ENCODE assay signal across 9 cellular contexts in genomic region chr19:7923295-7924191, GRCh38.
DNase-seq lines count a peak whose midpoint lies in the region; ATAC-seq and TF ChIP-seq lines count a peak whose summit lies in the region.
"Had no signal": no experiment of that assay in that cellular context is flagged by ENCODE, and none has a peak within 500 bp of the region (broad histone marks: within the 10 kb centered on the region; RNA-seq: fewer than 3 reads in every experiment).

No MANE protein-coding gene starts in this region.

- H3K27me3 Mint-ChIP-seq in activated T-cell treated with anti-CD3 and anti-CD28 coated beads, Interleukin-2, amount 50 U/mL, for 24 hours = peaks cover 16% of the 10 kb centered on the region
- H3K27me3 Mint-ChIP-seq in memory B cell = peaks cover 4% of the 10 kb centered on the region

- no peaks in the 10 kb centered on the region for H3K9me3 ChIP-seq in tibial artery
- H3K9me3 ChIP-seq: heart right ventricle had no signal

- peak overlapping the region; percentile 44 for H3K27ac Mint-ChIP-seq in activated T-cell treated with anti-CD3 and anti-CD28 coated beads, Interleukin-2, amount 50 U/mL, for 24 hours
- no peak overlapping the region for H3K27ac Mint-ChIP-seq in memory B cell

- CTCF ChIA-PET in GM10248 (lab: Yijun Ruan, JAX) = interaction anchor here (0.8 to 2.8 kb wide), 8 partner anchors 17 to 355 kb away, joined by 3 to 8 read pairs (median 5); partner anchors contain the start of genes MAP2K7 and TIMM44

- peaks cover 29% of the 10 kb centered on the region for H3K36me3 Mint-ChIP-seq in activated T-cell treated with anti-CD3 and anti-CD28 coated beads, Interleukin-2, amount 50 U/mL, for 24 hours (ENCODE audit: low read depth)
- H3K36me3 Mint-ChIP-seq in memory B cell = peaks cover 9% of the 10 kb centered on the region

- DNase-seq in activated T-cell treated with anti-CD3 and anti-CD28 coated beads, Interleukin-2, amount 50 U/mL, for 24 hours = no peak
- no peak for DNase-seq in activated T-cell treated with anti-CD3 and anti-CD28 coated beads, Interleukin-2, amount 50 U/mL, for 1 hour
- DNase-seq in memory B cell (ENCODE audit: low spot score in 2 of 2) = no peak
- no peak for DNase-seq in tibial artery
- no peak for DNase-seq in SW480 (ENCODE audit: low spot score)
- no peak for DNase-seq in GM10248 (ENCODE audit: extremely low spot score)
- DNase-seq: heart right ventricle, NCI-H748 treated with DMSO at 0.1 percent for 48 hours had no signal

- peak overlapping the region in 1 of 2 donors; percentile 3 for H3K4me3 ChIP-seq in tibial artery
- H3K4me3 ChIP-seq: heart right ventricle had no signal

- no peak for ATAC-seq in memory B cell (ENCODE audit: low read depth)
- ATAC-seq: activated naive CD4-positive, alpha-beta T cell treated with anti-CD3 and anti-CD28 coated beads, Interleukin-2, amount 50 U/mL, for 72 hours; heart right ventricle had no signal

- TF ChIP-seq CTCF in tibial artery (IDR thresholded peaks at IDR 0.05) (no peak), GM10248 (IDR thresholded peaks at IDR 0.05; ENCODE audit: control extremely low read depth, extremely low read depth, low read depth, missing control alignments) (no peak)

- intact Hi-C loops in tibial artery (cut with DNase I; ENCODE audit: low total_unique reads) = no loop called here

- peaks cover 0 to 11% of the 10 kb centered on the region in 2 donors for H3K27me3 ChIP-seq in tibial artery

- no peaks in the 10 kb centered on the region for H3K9me3 Mint-ChIP-seq in activated T-cell treated with anti-CD3 and anti-CD28 coated beads, Interleukin-2, amount 50 U/mL, for 24 hours
- no peaks in the 10 kb centered on the region for H3K9me3 Mint-ChIP-seq in memory B cell
- H3K9me3 Mint-ChIP-seq: activated naive CD4-positive, alpha-beta T cell treated with anti-CD3 and anti-CD28 coated beads, Interleukin-2, amount 50 U/mL, for 72 hours had no signal

- peak overlapping the region; percentile 46 to 85 for H3K27ac ChIP-seq in tibial artery
- H3K27ac ChIP-seq: heart right ventricle had no signal

- H3K36me3 ChIP-seq in tibial artery = peaks cover 9 to 20% (median 14%) of the 10 kb centered on the region in 3 donors

- H3K4me1 Mint-ChIP-seq in activated T-cell treated with anti-CD3 and anti-CD28 coated beads, Interleukin-2, amount 50 U/mL, for 24 hours (ENCODE audit: low read depth) = peaks cover 31% of the 10 kb centered on the region
- H3K4me1 Mint-ChIP-seq in memory B cell = peaks cover 18% of the 10 kb centered on the region

- POLR2A ChIA-PET in GM10248 (lab: Yijun Ruan, JAX) = interaction anchor here (0.7 kb wide), 1 partner anchor 20 kb away, joined by 7 read pairs; no protein-coding TSS in a partner anchor

- H3K4me1 ChIP-seq in tibial artery = peaks cover 4 to 92% (median 83%) of the 10 kb centered on the region in 4 donors

- H3K4me3 Mint-ChIP-seq in activated T-cell treated with anti-CD3 and anti-CD28 coated beads, Interleukin-2, amount 50 U/mL, for 24 hours = no peak overlapping the region
- H3K4me3 Mint-ChIP-seq in memory B cell = peak overlapping the region; percentile 25
